In the genomic region with DNA sequence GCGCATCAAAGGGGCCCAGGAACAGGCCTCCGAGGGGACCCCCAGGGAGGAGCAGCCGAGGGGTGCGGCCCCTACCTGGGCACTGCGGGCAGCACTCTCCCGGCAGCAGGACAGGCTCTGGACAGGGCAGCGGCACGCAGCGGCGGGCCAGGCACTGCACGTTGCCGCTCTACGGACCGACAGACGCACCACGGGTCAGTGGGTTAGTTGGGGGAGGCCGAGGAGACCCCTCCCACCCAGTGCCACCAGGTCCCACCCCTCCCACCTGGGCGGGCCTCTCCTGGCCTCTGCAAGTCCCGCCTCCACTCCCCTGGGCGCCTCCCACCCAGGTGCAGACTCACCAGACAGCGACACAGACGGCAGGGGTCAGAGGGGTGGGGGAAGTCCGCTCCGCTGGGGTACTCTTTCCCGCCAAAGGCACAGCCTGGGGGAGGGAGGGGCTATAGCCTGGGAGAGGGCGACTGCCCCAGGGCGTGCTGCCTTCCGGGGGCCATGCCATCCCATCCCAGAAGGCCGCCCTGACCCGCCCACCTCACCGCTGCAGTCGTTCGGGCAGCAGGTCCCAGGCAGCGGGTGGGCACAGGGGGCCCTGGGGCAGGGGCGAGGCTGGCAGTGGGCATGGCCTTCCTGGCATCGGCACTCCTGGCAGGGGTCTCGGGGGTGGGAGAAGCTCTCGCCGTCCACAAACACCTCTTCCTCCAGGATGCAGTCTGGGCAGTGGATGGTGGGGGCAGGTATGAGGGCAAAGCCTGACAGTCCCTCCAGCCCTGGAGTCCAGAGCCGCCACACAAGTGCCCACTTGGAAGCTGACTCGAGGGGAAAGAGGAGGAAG, we compare ENCODE assay signal across 1 cellular context.
TF ChIP-seq lines count a peak whose summit lies in the region.

No MANE protein-coding gene starts in this region.

TF ChIP-seq in H1, 55 proteins besides CTCF, POLR2A, EP300 and RAD21:
- TF ChIP-seq KDM4A (IDR thresholded peaks at IDR 0.05; ENCODE audit: low read depth, low read length, severe bottlenecking) (peak; percentile 85), RXRA (IDR thresholded peaks at IDR 0.05; ENCODE audit: insufficient read depth, low read depth, low read length) (no peak), CREB1 (IDR thresholded peaks at IDR 0.05) (peak; percentile 54), TAF7 (optimal IDR thresholded peaks at IDR 0.05; ENCODE audit: borderline replicate concordance, low read depth, low read length) (no peak), KDM5A (IDR thresholded peaks at IDR 0.05; ENCODE audit: low read length) (no peak), RBBP5 (IDR thresholded peaks at IDR 0.05; ENCODE audit: borderline replicate concordance, low read depth, low read length) (peak; percentile 2; the same call in 1 of the 2 replicates), CBX5 (IDR thresholded peaks at IDR 0.05; ENCODE audit: low read depth, low read length) (no peak), TEAD4 (IDR thresholded peaks at IDR 0.05; ENCODE audit: low read depth, low read length) (no peak), CHD1 (IDR thresholded peaks at IDR 0.05; ENCODE audit: low read depth, low read length) (no peak)
- TF ChIP-seq, protein P1, sequence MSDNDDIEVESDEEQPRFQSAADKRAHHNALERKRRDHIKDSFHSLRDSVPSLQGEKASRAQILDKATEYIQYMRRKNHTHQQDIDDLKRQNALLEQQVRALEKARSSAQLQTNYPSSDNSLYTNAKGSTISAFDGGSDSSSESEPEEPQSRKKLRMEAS (IDR thresholded peaks at IDR 0.05), result peak; percentile 62; the same call in 1 of the 2 replicates
- TF ChIP-seq, protein P2, sequence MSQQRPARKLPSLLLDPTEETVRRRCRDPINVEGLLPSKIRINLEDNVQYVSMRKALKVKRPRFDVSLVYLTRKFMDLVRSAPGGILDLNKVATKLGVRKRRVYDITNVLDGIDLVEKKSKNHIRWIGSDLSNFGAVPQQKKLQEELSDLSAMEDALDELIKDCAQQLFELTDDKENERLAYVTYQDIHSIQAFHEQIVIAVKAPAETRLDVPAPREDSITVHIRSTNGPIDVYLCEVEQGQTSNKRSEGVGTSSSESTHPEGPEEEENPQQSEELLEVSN (IDR thresholded peaks at IDR 0.05), result peak; percentile 62
TF ChIP-seq in H1: peak in this region for 5.
